ENCODE assay signal across 33 cellular contexts in genomic region chr3:129758921-129759320, GRCh38.
"Had no signal": no experiment of that assay in that cellular context is flagged by ENCODE, and none has a peak within 500 bp of the region (broad histone marks: within the 10 kb centered on the region; RNA-seq: fewer than 3 reads in every experiment).

No MANE protein-coding gene starts in this region.

- H3K27me3 Mint-ChIP-seq: activated naive CD8-positive, alpha-beta T cell; central memory CD8-positive, alpha-beta T cell; dendritic cell treated with granulocyte-macrophage colony-stimulating factor and Interleukin-4, amounts not matched to agents 40 ng/mL and 50 ng/mL, for 4 days; stimulated activated memory B cell treated with anti-CD40 and anti-IgM and Interleukin-4, amounts not matched to agents 10 μg/mL and 1 μg/mL and 100 μg/mL, for 72 hours; T-helper 17 cell had no signal

- H3K36me3 ChIP-seq: breast epithelium, left ventricle myocardium inferior, pancreas, prostate gland, sigmoid colon, WERI-Rb-1 had no signal

- DNase-seq: activated CD4-positive, alpha-beta T cell treated with anti-CD3 and anti-CD28 coated beads for 48 hours; activated CD4-positive, alpha-beta T cell treated with anti-CD3 and anti-CD28 coated beads, Interleukin-2, amount 50 U/mL, for 48 hours; activated CD8-positive, alpha-beta memory T cell treated with anti-CD3 and anti-CD28 coated beads for 24 hours; activated effector memory CD4-positive, alpha-beta T cell treated with Interleukin-2 at 50 U/mL for 16 hours; activated naive CD4-positive, alpha-beta T cell treated with Interleukin-2 at 50 U/mL for 16 hours; amygdala; effector CD4-positive, alpha-beta T cell; esophagus squamous epithelium; islet precursor cell; left ventricle myocardium inferior; mucosa of descending colon; pancreas; retina; sigmoid colon; stimulated activated CD4-positive, alpha-beta T cell treated with anti-CD3 and anti-CD28 coated beads, Interleukin-1b, Interleukin-23, amount 100 ng/mL, for 48 hours; stimulated activated CD4-positive, alpha-beta T cell treated with anti-CD3 and anti-CD28 coated beads, Interleukin-4, amount 100 ng/mL, for 4 hours; stimulated activated CD8-positive, alpha-beta memory T cell treated with anti-CD3 and anti-CD28 coated beads, Interleukin-4, amount 100 ng/mL, for 48 hours; T-helper 17 cell; T1000; WERI-Rb-1 had no signal

- H3K27me3 ChIP-seq: breast epithelium, esophagus squamous epithelium, pancreas, sigmoid colon, tibial nerve had no signal

- H3K9me3 Mint-ChIP-seq: central memory CD8-positive, alpha-beta T cell had no signal

- H3K4me1 ChIP-seq: breast epithelium, esophagus squamous epithelium, prostate gland had no signal

- H3K4me3 Mint-ChIP-seq: activated naive CD8-positive, alpha-beta T cell; central memory CD8-positive, alpha-beta T cell; dendritic cell treated with granulocyte-macrophage colony-stimulating factor and Interleukin-4, amounts not matched to agents 40 ng/mL and 50 ng/mL, for 4 days; nephron; stimulated activated memory B cell treated with anti-CD40 and anti-IgM and Interleukin-4, amounts not matched to agents 10 μg/mL and 1 μg/mL and 100 μg/mL, for 72 hours; T-helper 17 cell had no signal

- H3K9me3 ChIP-seq: breast epithelium, esophagus squamous epithelium, left ventricle myocardium inferior, mucosa of descending colon, pancreas, prostate gland, sigmoid colon, tibial nerve had no signal

- H3K27ac Mint-ChIP-seq: activated naive CD8-positive, alpha-beta T cell; dendritic cell treated with granulocyte-macrophage colony-stimulating factor and Interleukin-4, amounts not matched to agents 40 ng/mL and 50 ng/mL, for 4 days; nephron; stimulated activated memory B cell treated with anti-CD40 and anti-IgM and Interleukin-4, amounts not matched to agents 10 μg/mL and 1 μg/mL and 100 μg/mL, for 72 hours; T-helper 17 cell had no signal

- H3K4me1 Mint-ChIP-seq: nephron had no signal

- FAIRE-seq: frontal cortex, pancreas had no signal

- H3K27ac ChIP-seq: breast epithelium, epithelial cell of prostate, esophagus squamous epithelium, left ventricle myocardium inferior, pancreas, prostate gland, sigmoid colon, tibial nerve, WERI-Rb-1 had no signal

- H3K4me2 ChIP-seq: smooth muscle cell had no signal

- H3K4me3 ChIP-seq: breast epithelium, esophagus squamous epithelium, left ventricle myocardium inferior, lung, mucosa of descending colon, pancreas, prostate gland, sigmoid colon, smooth muscle cell, tibial nerve had no signal

- ATAC-seq: activated CD4-positive, CD25-positive, alpha-beta regulatory T cell treated with anti-CD3 and anti-CD28 coated beads, Interleukin-2, amount 50 U/mL, for 24 hours; mucosa of descending colon; pancreas; stimulated activated memory B cell treated with anti-CD40 and anti-IgM and Interleukin-4, amounts not matched to agents 10 μg/mL and 1 μg/mL and 100 μg/mL, for 72 hours; T-helper 17 cell had no signal
